ENCODE assay signal across 1 cellular context in the genomic region with DNA sequence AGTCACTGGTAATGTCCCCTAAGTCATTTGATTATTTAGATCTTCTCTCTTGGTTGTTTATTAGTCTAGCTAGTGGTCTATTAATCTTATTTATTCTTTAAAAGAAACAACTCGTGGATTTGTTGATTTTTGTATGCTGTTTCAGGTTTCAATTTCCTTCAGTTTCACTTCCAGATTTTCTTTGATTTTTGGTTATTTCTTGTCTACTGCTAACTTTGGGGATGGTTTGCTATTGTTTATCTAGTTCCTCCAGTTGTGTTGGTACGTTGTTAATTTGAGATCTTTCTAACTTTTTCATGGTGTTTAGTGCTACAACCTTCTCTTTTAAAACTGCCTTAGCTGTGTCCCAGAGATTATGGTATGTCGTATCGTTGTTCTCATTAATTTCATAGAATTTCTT.
A peak's percentile ranks its signal among the peaks of the same experiment; 100 is the strongest.
TF ChIP-seq lines count a peak whose summit lies in the region.

No MANE protein-coding gene starts in this region.

TF ChIP-seq in GM12878, 131 proteins besides CTCF, POLR2A, EP300 and RAD21:
- TF ChIP-seq, protein P1, sequence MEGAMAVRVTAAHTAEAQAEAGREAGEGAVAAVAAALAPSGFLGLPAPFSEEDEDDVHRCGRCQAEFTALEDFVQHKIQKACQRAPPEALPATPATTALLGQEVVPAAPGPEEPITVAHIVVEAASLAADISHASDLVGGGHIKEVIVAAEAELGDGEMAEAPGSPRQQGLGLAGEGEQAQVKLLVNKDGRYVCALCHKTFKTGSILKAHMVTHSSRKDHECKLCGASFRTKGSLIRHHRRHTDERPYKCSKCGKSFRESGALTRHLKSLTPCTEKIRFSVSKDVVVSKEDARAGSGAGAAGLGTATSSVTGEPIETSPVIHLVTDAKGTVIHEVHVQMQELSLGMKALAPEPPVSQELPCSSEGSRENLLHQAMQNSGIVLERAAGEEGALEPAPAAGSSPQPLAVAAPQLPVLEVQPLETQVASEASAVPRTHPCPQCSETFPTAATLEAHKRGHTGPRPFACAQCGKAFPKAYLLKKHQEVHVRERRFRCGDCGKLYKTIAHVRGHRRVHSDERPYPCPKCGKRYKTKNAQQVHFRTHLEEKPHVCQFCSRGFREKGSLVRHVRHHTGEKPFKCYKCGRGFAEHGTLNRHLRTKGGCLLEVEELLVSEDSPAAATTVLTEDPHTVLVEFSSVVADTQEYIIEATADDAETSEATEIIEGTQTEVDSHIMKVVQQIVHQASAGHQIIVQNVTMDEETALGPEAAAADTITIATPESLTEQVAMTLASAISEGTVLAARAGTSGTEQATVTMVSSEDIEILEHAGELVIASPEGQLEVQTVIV (IDR thresholded peaks at IDR 0.05; ENCODE audit: borderline replicate concordance, partially characterized antibody) = no peak
- TF ChIP-seq SPI1 (IDR thresholded peaks at IDR 0.05; ENCODE audit: borderline replicate concordance, insufficient read depth, low read depth, low read length) = peak; percentile 28; the same call in 1 of the 2 replicates
